In the genomic region with DNA sequence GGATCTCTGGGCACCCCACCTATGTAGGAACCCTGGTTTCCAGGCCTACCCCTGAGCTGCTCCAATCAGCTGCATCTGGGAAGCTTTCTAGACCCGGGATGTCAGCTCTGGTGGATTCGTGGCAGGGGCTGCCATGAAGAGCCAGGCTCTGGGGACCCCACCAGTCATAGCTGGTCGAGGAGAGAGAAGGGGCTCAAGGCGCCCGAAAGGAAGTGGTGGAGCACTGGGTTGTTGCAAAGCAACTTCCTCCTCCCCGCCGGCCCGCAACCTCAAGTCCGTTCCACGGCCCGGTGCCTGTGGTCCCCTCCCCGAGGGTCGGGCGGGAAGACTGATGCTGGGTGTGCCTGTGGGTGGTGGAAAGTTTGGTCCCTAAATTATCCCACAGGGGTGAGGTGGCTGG, we compare ENCODE assay signal across 14 cellular contexts. TPM values are rescaled to one million over a fixed set of nuclear protein-coding genes. Genes with fewer than 3 reads are reported as not detected.
DNase-seq lines count a peak whose midpoint lies in the region; ATAC-seq and TF ChIP-seq lines count a peak whose summit lies in the region.
"Had no signal": no experiment of that assay in that cellular context is flagged by ENCODE, and none has a peak within 500 bp of the region (broad histone marks: within the 10 kb centered on the region; RNA-seq: fewer than 3 reads in every experiment).

No MANE protein-coding gene starts in this region.

- no peak overlapping the region for H3K4me3 ChIP-seq in sigmoid colon
- no peak overlapping the region for H3K4me3 ChIP-seq in tibial nerve
- H3K4me3 ChIP-seq: coronary artery had no signal

- no peaks in the 10 kb centered on the region for H3K9me3 Mint-ChIP-seq in activated CD4-positive, alpha-beta T cell treated with anti-CD3 and anti-CD28 coated beads, Interleukin-2, amount 10 ng/mL, durations not matched to agents 24 days and 14 days
- H3K9me3 Mint-ChIP-seq in activated naive CD8-positive, alpha-beta T cell (ENCODE audit: low read depth) = no peaks in the 10 kb centered on the region

- peak; percentile 72 for DNase-seq in activated CD4-positive, alpha-beta T cell treated with anti-CD3 and anti-CD28 coated beads, Interleukin-2, amount 10 ng/mL, durations not matched to agents 24 days and 14 days
- no peak for DNase-seq in activated CD4-positive, alpha-beta T cell treated with anti-CD3 and anti-CD28 coated beads, Interleukin-2, amount 50 U/mL, for 4 hours
- DNase-seq in NOMO-1 (lab: John Stamatoyannopoulos, UW; ENCODE audit: unreplicated experiment in 2 of 2) = peak; percentile 6 to 32
- DNase-seq in sigmoid colon = peak; percentile 54
- no peak for DNase-seq in NCI-H2107 (lab: John Stamatoyannopoulos, UW)
- no peak for DNase-seq in tibial nerve (ENCODE audit: low spot score in 2 of 2)
- DNase-seq: activated gamma-delta T cell treated with Interleukin-2 at 50 U/mL for 16 hours, NCI-H1417 treated with DMSO at 0.1 percent for 48 hours, occipital lobe had no signal

- peaks cover 3 to 24% (median 5%) of the 10 kb centered on the region in 4 donors for H3K36me3 ChIP-seq in sigmoid colon
- H3K36me3 ChIP-seq in tibial nerve = peaks cover 0 to 28% (median 0%) of the 10 kb centered on the region in 3 donors

- H3K27me3 ChIP-seq in sigmoid colon (no peaks in the 10 kb centered on the region), tibial nerve (no peaks in the 10 kb centered on the region)

- intact Hi-C loops in activated CD4-positive, alpha-beta T cell treated with anti-CD3 and anti-CD28 coated beads, Interleukin-2, amount 10 ng/mL, durations not matched to agents 24 days and 14 days (cut with micrococcal nuclease) = no loop called here
- intact Hi-C loops in sigmoid colon (cut with DNase I) = no loop called here

- peak overlapping the region; percentile 79 for H3K4me3 Mint-ChIP-seq in activated CD4-positive, alpha-beta T cell treated with anti-CD3 and anti-CD28 coated beads, Interleukin-2, amount 10 ng/mL, durations not matched to agents 24 days and 14 days
- peak overlapping the region; percentile 82 for H3K4me3 Mint-ChIP-seq in activated naive CD8-positive, alpha-beta T cell

- TF ChIP-seq CTCF in sigmoid colon (IDR thresholded peaks at IDR 0.05) = no peak
- TF ChIP-seq CTCF in tibial nerve (IDR thresholded peaks at IDR 0.05) = no peak

- peak overlapping the region; percentile 87 for H3K27ac Mint-ChIP-seq in activated CD4-positive, alpha-beta T cell treated with anti-CD3 and anti-CD28 coated beads, Interleukin-2, amount 10 ng/mL, durations not matched to agents 24 days and 14 days
- H3K27ac Mint-ChIP-seq in activated naive CD8-positive, alpha-beta T cell = peak overlapping the region; percentile 94

- TF ChIP-seq POLR2A in sigmoid colon (IDR thresholded peaks at IDR 0.05) (no peak), tibial nerve (IDR thresholded peaks at IDR 0.05) (no peak)

- H3K4me1 Mint-ChIP-seq in activated CD4-positive, alpha-beta T cell treated with anti-CD3 and anti-CD28 coated beads, Interleukin-2, amount 10 ng/mL, durations not matched to agents 24 days and 14 days = peaks cover 70% of the 10 kb centered on the region
- H3K4me1 Mint-ChIP-seq in activated naive CD8-positive, alpha-beta T cell (ENCODE audit: low read depth) = peaks cover 70% of the 10 kb centered on the region

- H3K4me1 ChIP-seq in sigmoid colon (peaks cover 0 to 21% (median 17%) of the 10 kb centered on the region in 4 donors), tibial nerve (peaks cover 0 to 56% (median 22%) of the 10 kb centered on the region in 4 donors)

- peaks cover 14% of the 10 kb centered on the region for H3K36me3 Mint-ChIP-seq in activated CD4-positive, alpha-beta T cell treated with anti-CD3 and anti-CD28 coated beads, Interleukin-2, amount 10 ng/mL, durations not matched to agents 24 days and 14 days (ENCODE audit: low read depth)
- peaks cover 6% of the 10 kb centered on the region for H3K36me3 Mint-ChIP-seq in activated naive CD8-positive, alpha-beta T cell

- H3K9me3 ChIP-seq in sigmoid colon (no peaks in the 10 kb centered on the region), tibial nerve (no peaks in the 10 kb centered on the region)

- no peak for TF ChIP-seq EP300 in sigmoid colon (IDR thresholded peaks at IDR 0.05)
- TF ChIP-seq EP300 in tibial nerve (IDR thresholded peaks at IDR 0.05) = no peak

- no peak for ATAC-seq in GM19463 (IDR thresholded peaks at IDR 0.05; ENCODE audit: unreplicated experiment)

- no peaks in the 10 kb centered on the region for H3K27me3 Mint-ChIP-seq in activated CD4-positive, alpha-beta T cell treated with anti-CD3 and anti-CD28 coated beads, Interleukin-2, amount 10 ng/mL, durations not matched to agents 24 days and 14 days
- H3K27me3 Mint-ChIP-seq in activated naive CD8-positive, alpha-beta T cell = no peaks in the 10 kb centered on the region

- 59 to 74% methylated on average over 14 of the region's 14 CpGs for WGBS in sigmoid colon, 2 donors
- 70 to 80% methylated on average over 7 to 14 of the region's 14 CpGs for WGBS in tibial nerve, 2 donors

- H3K27ac ChIP-seq in sigmoid colon (no peak overlapping the region), tibial nerve (peak overlapping the region in 2 of 4 donors; percentile 29 to 47)
- H3K27ac ChIP-seq: coronary artery had no signal

RNA-seq across cellular contexts. Expression of a gene that starts 10.2 kb away (rescaled TPM):
- total RNA-seq in activated CD4-positive, alpha-beta T cell treated with anti-CD3 and anti-CD28 coated beads, Interleukin-2, amount 10 ng/mL, durations not matched to agents 24 days and 14 days = 9.3 and 10.9 TPM in 2 replicates
- 10 to 100 TPM in 2 of 4 donors, 1 to 10 TPM in 2; 7.8 to 25.5 (median 11.2) TPM for total RNA-seq in sigmoid colon
- polyA plus RNA-seq in sigmoid colon = 1 to 10 TPM; 3.5 to 4.6 (median 4.2) TPM
- 10 to 100 TPM in 2 of 4 donors, 1 to 10 TPM in 2; 6.3 to 24.6 (median 9.8) TPM for total RNA-seq in tibial nerve

RNA-seq across cellular contexts. Expression of a gene that starts 28.9 kb away (rescaled TPM):
- total RNA-seq in activated CD4-positive, alpha-beta T cell treated with anti-CD3 and anti-CD28 coated beads, Interleukin-2, amount 10 ng/mL, durations not matched to agents 24 days and 14 days = 63.0 and 66.4 TPM in 2 replicates
- total RNA-seq in sigmoid colon = under 1 TPM in 2 of 4 donors, not detected in 2; 0.36 to 0.41 TPM
- polyA plus RNA-seq in sigmoid colon = 1 to 10 TPM in 1 of 3 donors, under 1 TPM in 2; under 0.01 to 1.2 (median 0.23) TPM
- total RNA-seq in tibial nerve = 1 to 10 TPM in 3 of 4 donors, not detected in 1; 1.9 to 3.3 (median 2.1) TPM
- total RNA-seq: kidney epithelial cell, occipital lobe had no signal
- polyA plus RNA-seq: AG04450 had no signal

RNA-seq across cellular contexts. Expression of a gene that starts 54.4 kb away (rescaled TPM):
- total RNA-seq in activated CD4-positive, alpha-beta T cell treated with anti-CD3 and anti-CD28 coated beads, Interleukin-2, amount 10 ng/mL, durations not matched to agents 24 days and 14 days = 727 and 736 TPM in 2 replicates
- 100 to 1,000 TPM; 185 to 268 (median 214) TPM for total RNA-seq in sigmoid colon
- 100 to 1,000 TPM in 1 of 3 donors, 10 to 100 TPM in 2; 23.4 to 103 (median 39.1) TPM for polyA plus RNA-seq in sigmoid colon
- total RNA-seq in tibial nerve = 100 to 1,000 TPM; 164 to 205 (median 181) TPM

Comparison
In these comparisons a context has a peak if more than half of its experiments do, and no peak if none do; other contexts are left out.
1. DNase-seq: peak in activated CD4-positive, alpha-beta T cell treated with anti-CD3 and anti-CD28 coated beads, Interleukin-2, amount 10 ng/mL, durations not matched to agents 24 days and 14 days (single experiment), NOMO-1 (2 of 2) and sigmoid colon (single experiment); none in activated CD4-positive, alpha-beta T cell treated with anti-CD3 and anti-CD28 coated beads, Interleukin-2, amount 50 U/mL, for 4 hours (0 of 2), NCI-H2107 (single experiment) and tibial nerve (0 of 2).
2. RNA of a gene that starts 28.9 kb away (total RNA-seq): 63.0 to 66.4 TPM in activated CD4-positive, alpha-beta T cell treated with anti-CD3 and anti-CD28 coated beads, Interleukin-2, amount 10 ng/mL, durations not matched to agents 24 days and 14 days; 1.9 to 3.3 TPM in tibial nerve and 0.36 to 0.41 TPM in sigmoid colon; every median in the first group is over 10 times any median in the second.